Comparison of ENCODE assay signal across 3 cellular contexts in genomic region chr11:108224366-108224765, GRCh38.
TF ChIP-seq lines count a peak whose summit lies in the region.

No MANE protein-coding gene starts in this region.

TF ChIP-seq in SK-N-SH, 30 proteins besides CTCF, POLR2A, EP300 and RAD21:
- TF ChIP-seq, protein P1, sequence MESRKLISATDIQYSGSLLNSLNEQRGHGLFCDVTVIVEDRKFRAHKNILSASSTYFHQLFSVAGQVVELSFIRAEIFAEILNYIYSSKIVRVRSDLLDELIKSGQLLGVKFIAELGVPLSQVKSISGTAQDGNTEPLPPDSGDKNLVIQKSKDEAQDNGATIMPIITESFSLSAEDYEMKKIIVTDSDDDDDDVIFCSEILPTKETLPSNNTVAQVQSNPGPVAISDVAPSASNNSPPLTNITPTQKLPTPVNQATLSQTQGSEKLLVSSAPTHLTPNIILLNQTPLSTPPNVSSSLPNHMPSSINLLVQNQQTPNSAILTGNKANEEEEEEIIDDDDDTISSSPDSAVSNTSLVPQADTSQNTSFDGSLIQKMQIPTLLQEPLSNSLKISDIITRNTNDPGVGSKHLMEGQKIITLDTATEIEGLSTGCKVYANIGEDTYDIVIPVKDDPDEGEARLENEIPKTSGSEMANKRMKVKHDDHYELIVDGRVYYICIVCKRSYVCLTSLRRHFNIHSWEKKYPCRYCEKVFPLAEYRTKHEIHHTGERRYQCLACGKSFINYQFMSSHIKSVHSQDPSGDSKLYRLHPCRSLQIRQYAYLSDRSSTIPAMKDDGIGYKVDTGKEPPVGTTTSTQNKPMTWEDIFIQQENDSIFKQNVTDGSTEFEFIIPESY (IDR thresholded peaks at IDR 0.05; ENCODE audit: borderline replicate concordance, low read depth): no peak
- TF ChIP-seq RXRA (IDR thresholded peaks at IDR 0.05; ENCODE audit: borderline replicate concordance, low read depth): no peak
- no peak for TF ChIP-seq FOXJ3 (CRISPR knock-in tag; IDR thresholded peaks at IDR 0.05)
- no peak for TF ChIP-seq NFIC (IDR thresholded peaks at IDR 0.05; ENCODE audit: borderline replicate concordance)
- TF ChIP-seq, protein P2, sequence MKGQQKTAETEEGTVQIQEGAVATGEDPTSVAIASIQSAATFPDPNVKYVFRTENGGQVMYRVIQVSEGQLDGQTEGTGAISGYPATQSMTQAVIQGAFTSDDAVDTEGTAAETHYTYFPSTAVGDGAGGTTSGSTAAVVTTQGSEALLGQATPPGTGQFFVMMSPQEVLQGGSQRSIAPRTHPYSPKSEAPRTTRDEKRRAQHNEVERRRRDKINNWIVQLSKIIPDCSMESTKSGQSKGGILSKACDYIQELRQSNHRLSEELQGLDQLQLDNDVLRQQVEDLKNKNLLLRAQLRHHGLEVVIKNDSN (IDR thresholded peaks at IDR 0.05; ENCODE audit: borderline replicate concordance, low read depth): no peak
- TF ChIP-seq RCOR1 (IDR thresholded peaks at IDR 0.05; ENCODE audit: low read length): no peak
- TF ChIP-seq YY1 (IDR thresholded peaks at IDR 0.05; ENCODE audit: low read depth): no peak

TF ChIP-seq in SK-N-SH treated with all-trans-retinoic acid at 6 μM for 48 hours, 23 proteins besides CTCF, POLR2A, EP300 and RAD21 (continues in another document):
- TF ChIP-seq ESRRG (CRISPR knock-in tag; IDR thresholded peaks at IDR 0.05): no peak
- TF ChIP-seq, protein P3, sequence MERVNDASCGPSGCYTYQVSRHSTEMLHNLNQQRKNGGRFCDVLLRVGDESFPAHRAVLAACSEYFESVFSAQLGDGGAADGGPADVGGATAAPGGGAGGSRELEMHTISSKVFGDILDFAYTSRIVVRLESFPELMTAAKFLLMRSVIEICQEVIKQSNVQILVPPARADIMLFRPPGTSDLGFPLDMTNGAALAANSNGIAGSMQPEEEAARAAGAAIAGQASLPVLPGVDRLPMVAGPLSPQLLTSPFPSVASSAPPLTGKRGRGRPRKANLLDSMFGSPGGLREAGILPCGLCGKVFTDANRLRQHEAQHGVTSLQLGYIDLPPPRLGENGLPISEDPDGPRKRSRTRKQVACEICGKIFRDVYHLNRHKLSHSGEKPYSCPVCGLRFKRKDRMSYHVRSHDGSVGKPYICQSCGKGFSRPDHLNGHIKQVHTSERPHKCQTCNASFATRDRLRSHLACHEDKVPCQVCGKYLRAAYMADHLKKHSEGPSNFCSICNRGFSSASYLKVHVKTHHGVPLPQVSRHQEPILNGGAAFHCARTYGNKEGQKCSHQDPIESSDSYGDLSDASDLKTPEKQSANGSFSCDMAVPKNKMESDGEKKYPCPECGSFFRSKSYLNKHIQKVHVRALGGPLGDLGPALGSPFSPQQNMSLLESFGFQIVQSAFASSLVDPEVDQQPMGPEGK (CRISPR knock-in tag; IDR thresholded peaks at IDR 0.05; ENCODE audit: borderline replicate concordance): no peak
- no peak for TF ChIP-seq ZNF70 (CRISPR knock-in tag; IDR thresholded peaks at IDR 0.05)
- TF ChIP-seq, protein P4, sequence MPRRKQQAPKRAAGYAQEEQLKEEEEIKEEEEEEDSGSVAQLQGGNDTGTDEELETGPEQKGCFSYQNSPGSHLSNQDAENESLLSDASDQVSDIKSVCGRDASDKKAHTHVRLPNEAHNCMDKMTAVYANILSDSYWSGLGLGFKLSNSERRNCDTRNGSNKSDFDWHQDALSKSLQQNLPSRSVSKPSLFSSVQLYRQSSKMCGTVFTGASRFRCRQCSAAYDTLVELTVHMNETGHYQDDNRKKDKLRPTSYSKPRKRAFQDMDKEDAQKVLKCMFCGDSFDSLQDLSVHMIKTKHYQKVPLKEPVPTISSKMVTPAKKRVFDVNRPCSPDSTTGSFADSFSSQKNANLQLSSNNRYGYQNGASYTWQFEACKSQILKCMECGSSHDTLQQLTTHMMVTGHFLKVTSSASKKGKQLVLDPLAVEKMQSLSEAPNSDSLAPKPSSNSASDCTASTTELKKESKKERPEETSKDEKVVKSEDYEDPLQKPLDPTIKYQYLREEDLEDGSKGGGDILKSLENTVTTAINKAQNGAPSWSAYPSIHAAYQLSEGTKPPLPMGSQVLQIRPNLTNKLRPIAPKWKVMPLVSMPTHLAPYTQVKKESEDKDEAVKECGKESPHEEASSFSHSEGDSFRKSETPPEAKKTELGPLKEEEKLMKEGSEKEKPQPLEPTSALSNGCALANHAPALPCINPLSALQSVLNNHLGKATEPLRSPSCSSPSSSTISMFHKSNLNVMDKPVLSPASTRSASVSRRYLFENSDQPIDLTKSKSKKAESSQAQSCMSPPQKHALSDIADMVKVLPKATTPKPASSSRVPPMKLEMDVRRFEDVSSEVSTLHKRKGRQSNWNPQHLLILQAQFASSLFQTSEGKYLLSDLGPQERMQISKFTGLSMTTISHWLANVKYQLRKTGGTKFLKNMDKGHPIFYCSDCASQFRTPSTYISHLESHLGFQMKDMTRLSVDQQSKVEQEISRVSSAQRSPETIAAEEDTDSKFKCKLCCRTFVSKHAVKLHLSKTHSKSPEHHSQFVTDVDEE (CRISPR knock-in tag; IDR thresholded peaks at IDR 0.05): no peak
- TF ChIP-seq ZNF8 (CRISPR knock-in tag; IDR thresholded peaks at IDR 0.05): no peak
- TF ChIP-seq CREB5 (CRISPR knock-in tag; IDR thresholded peaks at IDR 0.05; ENCODE audit: low read depth): no peak
- no peak for TF ChIP-seq ARNTL (CRISPR knock-in tag; IDR thresholded peaks at IDR 0.05; ENCODE audit: borderline replicate concordance, low read depth)
- no peak for TF ChIP-seq OSR1 (CRISPR knock-in tag; IDR thresholded peaks at IDR 0.05)
- TF ChIP-seq, protein P5, sequence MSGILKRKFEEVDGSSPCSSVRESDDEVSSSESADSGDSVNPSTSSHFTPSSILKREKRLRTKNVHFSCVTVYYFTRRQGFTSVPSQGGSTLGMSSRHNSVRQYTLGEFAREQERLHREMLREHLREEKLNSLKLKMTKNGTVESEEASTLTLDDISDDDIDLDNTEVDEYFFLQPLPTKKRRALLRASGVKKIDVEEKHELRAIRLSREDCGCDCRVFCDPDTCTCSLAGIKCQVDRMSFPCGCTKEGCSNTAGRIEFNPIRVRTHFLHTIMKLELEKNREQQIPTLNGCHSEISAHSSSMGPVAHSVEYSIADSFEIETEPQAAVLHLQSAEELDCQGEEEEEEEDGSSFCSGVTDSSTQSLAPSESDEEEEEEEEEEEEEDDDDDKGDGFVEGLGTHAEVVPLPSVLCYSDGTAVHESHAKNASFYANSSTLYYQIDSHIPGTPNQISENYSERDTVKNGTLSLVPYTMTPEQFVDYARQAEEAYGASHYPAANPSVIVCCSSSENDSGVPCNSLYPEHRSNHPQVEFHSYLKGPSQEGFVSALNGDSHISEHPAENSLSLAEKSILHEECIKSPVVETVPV (CRISPR knock-in tag; IDR thresholded peaks at IDR 0.05): no peak
- no peak for TF ChIP-seq TCF4 (CRISPR knock-in tag; IDR thresholded peaks at IDR 0.05; ENCODE audit: borderline replicate concordance)
- no peak for TF ChIP-seq ZC3H10 (CRISPR knock-in tag; IDR thresholded peaks at IDR 0.05)
- no peak for TF ChIP-seq TOX (CRISPR knock-in tag; IDR thresholded peaks at IDR 0.05; ENCODE audit: borderline replicate concordance)
- no peak for TF ChIP-seq ZFP30 (CRISPR knock-in tag; IDR thresholded peaks at IDR 0.05)
- TF ChIP-seq ISL1 (CRISPR knock-in tag; IDR thresholded peaks at IDR 0.05): no peak
- no peak for TF ChIP-seq GLIS3 (CRISPR knock-in tag; IDR thresholded peaks at IDR 0.05)
- TF ChIP-seq ZNF565 (CRISPR knock-in tag; conservative IDR thresholded peaks at IDR 0.05; ENCODE audit: low read depth): no peak
- TF ChIP-seq SNAI2 (CRISPR knock-in tag; IDR thresholded peaks at IDR 0.05): no peak
- no peak for TF ChIP-seq CSDC2 (CRISPR knock-in tag; IDR thresholded peaks at IDR 0.05)
- TF ChIP-seq PPARA (CRISPR knock-in tag; IDR thresholded peaks at IDR 0.05; ENCODE audit: borderline replicate concordance): no peak

TF ChIP-seq in HepG2, 621 proteins besides CTCF, POLR2A, EP300 and RAD21:
- TF ChIP-seq CREBL2 (CRISPR knock-in tag; IDR thresholded peaks at IDR 0.05; ENCODE audit: borderline replicate concordance) (no peak), SKI (IDR thresholded peaks at IDR 0.05; ENCODE audit: partially characterized antibody) (no peak), MED13 (CRISPR knock-in tag; IDR thresholded peaks at IDR 0.05) (no peak), ZNF570 (CRISPR knock-in tag; IDR thresholded peaks at IDR 0.05; ENCODE audit: borderline replicate concordance) (no peak), CREB3 (CRISPR knock-in tag; IDR thresholded peaks at IDR 0.05) (no peak), SNAPC4 (CRISPR knock-in tag; IDR thresholded peaks at IDR 0.05) (no peak), SNAI1 (CRISPR knock-in tag; IDR thresholded peaks at IDR 0.05; ENCODE audit: borderline replicate concordance) (no peak), ZNF225 (CRISPR knock-in tag; IDR thresholded peaks at IDR 0.05) (no peak), ZNF704 (CRISPR knock-in tag; IDR thresholded peaks at IDR 0.05; ENCODE audit: borderline replicate concordance) (no peak), SP1 (IDR thresholded peaks at IDR 0.05) (no peak), SP1 (CRISPR knock-in tag; IDR thresholded peaks at IDR 0.05) (no peak), ATRX (CRISPR knock-in tag; IDR thresholded peaks at IDR 0.05; ENCODE audit: borderline replicate concordance) (no peak), ZNF563 (CRISPR knock-in tag; IDR thresholded peaks at IDR 0.05) (no peak), PHF8 (CRISPR knock-in tag; IDR thresholded peaks at IDR 0.05) (no peak), ZNF558 (CRISPR knock-in tag; IDR thresholded peaks at IDR 0.05; ENCODE audit: borderline replicate concordance) (no peak), ZNF235 (CRISPR knock-in tag; IDR thresholded peaks at IDR 0.05; ENCODE audit: borderline replicate concordance) (no peak)
